In genomic region chr2:46846454-46846990, GRCh38 we compare ENCODE assay signal across 11 cellular contexts.
DNase-seq lines count a peak whose midpoint lies in the region; ATAC-seq and TF ChIP-seq lines count a peak whose summit lies in the region.
"Had no signal": no experiment of that assay in that cellular context is flagged by ENCODE, and none has a peak within 500 bp of the region (broad histone marks: within the 10 kb centered on the region; RNA-seq: fewer than 3 reads in every experiment).

No MANE protein-coding gene starts in this region.

- no peaks in the 10 kb centered on the region for H3K9me3 Mint-ChIP-seq in activated naive CD4-positive, alpha-beta T cell treated with anti-CD3 and anti-CD28 coated beads, Interleukin-2, amount 50 U/mL, for 72 hours
- no peaks in the 10 kb centered on the region for H3K9me3 Mint-ChIP-seq in activated T-helper 17 cell treated with anti-CD3 and anti-CD28 coated beads, Interleukin-2, amount 50 U/mL, for 72 hours
- H3K9me3 Mint-ChIP-seq: memory B cell had no signal

- DNase-seq in M059J (ENCODE audit: low read depth), result peak; percentile 50
- no peak for DNase-seq in body of pancreas
- no peak for DNase-seq in left lobe of liver (ENCODE audit: low spot score)
- no peak for DNase-seq in activated naive CD4-positive, alpha-beta T cell treated with anti-CD3 and anti-CD28 coated beads, Interleukin-2, amount 50 U/mL, for 72 hours (ENCODE audit: low spot score in 2 of 2)
- no peak for DNase-seq in foreskin fibroblast
- DNase-seq in H7, result no peak
- DNase-seq: T-helper 17 cell had no signal

- TF ChIP-seq CTCF in body of pancreas (IDR thresholded peaks at IDR 0.05) (no peak), foreskin fibroblast (IDR thresholded peaks at IDR 0.05; ENCODE audit: low read depth, low read length) (no peak)

- H3K9ac ChIP-seq in skeletal muscle tissue (ENCODE audit: low read depth in 1 of 3, low read length in 3 of 3), result peak overlapping the region in 1 of 3 donors; percentile 4

- no peak overlapping the region for H3K27ac Mint-ChIP-seq in activated naive CD4-positive, alpha-beta T cell treated with anti-CD3 and anti-CD28 coated beads, Interleukin-2, amount 50 U/mL, for 72 hours
- H3K27ac Mint-ChIP-seq in activated T-helper 17 cell treated with anti-CD3 and anti-CD28 coated beads, Interleukin-2, amount 50 U/mL, for 72 hours, result no peak overlapping the region
- H3K27ac Mint-ChIP-seq: memory B cell, T-helper 17 cell had no signal

- H3K9me3 ChIP-seq in body of pancreas (no peaks in the 10 kb centered on the region), skeletal muscle tissue (ENCODE audit: control insufficient read depth in 3 of 3, low read length in 3 of 3) (no peaks in the 10 kb centered on the region)
- H3K9me3 ChIP-seq: MG63 had no signal

- H3K4me3 ChIP-seq in body of pancreas, result no peak overlapping the region
- H3K4me3 ChIP-seq in skeletal muscle tissue (ENCODE audit: low read length in 3 of 3), result no peak overlapping the region
- no peak overlapping the region for H3K4me3 ChIP-seq in foreskin fibroblast (ENCODE audit: low read depth in 1 of 2, low read length in 2 of 2)
- no peak overlapping the region for H3K4me3 ChIP-seq in H7 (ENCODE audit: insufficient read depth, low read depth, low read length)
- H3K4me3 ChIP-seq: MG63 had no signal

- peaks cover 61% of the 10 kb centered on the region for H3K4me1 ChIP-seq in body of pancreas
- H3K4me1 ChIP-seq in skeletal muscle tissue (ENCODE audit: control insufficient read depth in 3 of 3, insufficient read depth in 3 of 3, low read length in 3 of 3), result peaks cover 58 to 61% (median 60%) of the 10 kb centered on the region in 3 donors

- no peak overlapping the region for H3K4me3 Mint-ChIP-seq in activated T-helper 17 cell treated with anti-CD3 and anti-CD28 coated beads, Interleukin-2, amount 50 U/mL, for 72 hours
- H3K4me3 Mint-ChIP-seq: memory B cell, T-helper 17 cell had no signal

- intact Hi-C loops in body of pancreas (cut with DNase I), result no loop called here

- no peaks in the 10 kb centered on the region for H3K36me3 Mint-ChIP-seq in activated naive CD4-positive, alpha-beta T cell treated with anti-CD3 and anti-CD28 coated beads, Interleukin-2, amount 50 U/mL, for 72 hours
- no peaks in the 10 kb centered on the region for H3K36me3 Mint-ChIP-seq in activated T-helper 17 cell treated with anti-CD3 and anti-CD28 coated beads, Interleukin-2, amount 50 U/mL, for 72 hours (ENCODE audit: low read depth)
- H3K36me3 Mint-ChIP-seq: memory B cell had no signal

- H3K27me3 Mint-ChIP-seq in activated T-helper 17 cell treated with anti-CD3 and anti-CD28 coated beads, Interleukin-2, amount 50 U/mL, for 72 hours, result peaks cover 12% of the 10 kb centered on the region

- H3K36me3 ChIP-seq in body of pancreas (replicated peaks in 1 of 2; ENCODE audit: insufficient read depth in 1 of 2, low read depth in 2 of 2) (no peaks in the 10 kb centered on the region), skeletal muscle tissue (ENCODE audit: control insufficient read depth in 3 of 3, insufficient read depth in 3 of 3, low read length in 3 of 3) (no peaks in the 10 kb centered on the region), H7 (replicated peaks; ENCODE audit: control insufficient read depth, insufficient read depth, low read length) (no peaks in the 10 kb centered on the region)
- H3K36me3 ChIP-seq: MG63 had no signal

- no peak for ATAC-seq in body of pancreas
- ATAC-seq in left lobe of liver, result peak; percentile 6
- ATAC-seq in activated naive CD4-positive, alpha-beta T cell treated with anti-CD3 and anti-CD28 coated beads, Interleukin-2, amount 50 U/mL, for 72 hours, result no peak
- ATAC-seq in activated T-helper 17 cell treated with anti-CD3 and anti-CD28 coated beads, Interleukin-2, amount 50 U/mL, for 72 hours (replicated peaks), result no peak
- ATAC-seq: T-helper 17 cell had no signal

- peak overlapping the region; percentile 18 to 88 (median 82) for H3K27ac ChIP-seq in body of pancreas
- H3K27ac ChIP-seq in skeletal muscle tissue (ENCODE audit: low read depth, low read length), result peak overlapping the region; percentile 89

- H3K4me1 Mint-ChIP-seq in activated T-helper 17 cell treated with anti-CD3 and anti-CD28 coated beads, Interleukin-2, amount 50 U/mL, for 72 hours, result no peaks in the 10 kb centered on the region

- TF ChIP-seq POLR2A in body of pancreas (IDR thresholded peaks at IDR 0.05), result no peak

- H3K27me3 ChIP-seq in body of pancreas (no peaks in the 10 kb centered on the region), skeletal muscle tissue (ENCODE audit: control insufficient read depth in 3 of 3, insufficient read depth in 3 of 3, low read length in 3 of 3) (no peaks in the 10 kb centered on the region), H7 (ENCODE audit: control insufficient read depth, insufficient read depth, low read length) (no peaks in the 10 kb centered on the region)
- H3K27me3 ChIP-seq: MG63 had no signal

- 28 to 30% methylated on average over 5 of the region's 5 CpGs for WGBS in body of pancreas, 2 donors
